12 cellular contexts compared by ENCODE assay signal in genomic region chr5:145246961-145247744, GRCh38.
DNase-seq lines count a peak whose midpoint lies in the region; ATAC-seq and TF ChIP-seq lines count a peak whose summit lies in the region.
"Had no signal": no experiment of that assay in that cellular context is flagged by ENCODE, and none has a peak within 500 bp of the region (broad histone marks: within the 10 kb centered on the region; RNA-seq: fewer than 3 reads in every experiment).

No MANE protein-coding gene starts in this region.

- no peaks in the 10 kb centered on the region for H3F3A ChIP-seq in PC-9 (ENCODE audit: insufficient read depth, low read depth)

- H3K4me1 ChIP-seq in PC-9 (replicated peaks; ENCODE audit: insufficient read depth): peaks cover 27% of the 10 kb centered on the region
- H3K4me1 ChIP-seq: adrenal gland had no signal

- POLR2A ChIA-PET in PC-9 (lab: Charles Lee; ENCODE audit: unreplicated experiment): no interaction called here

- H3K9me3 ChIP-seq in PC-9 (ENCODE audit: insufficient read depth, low read depth): no peaks in the 10 kb centered on the region
- H3K9me3 ChIP-seq: adrenal gland had no signal

- peak; percentile 5 for DNase-seq in AG09309 (ENCODE audit: low read depth)
- DNase-seq in PC-9: peak in 1 of 2 experiments; percentile 23
- DNase-seq in fibroblast of the conjunctiva (ENCODE audit: low read depth): peak; percentile 5
- no peak for DNase-seq in NCI-H2227 treated with DMSO at 0.1 percent for 48 hours (lab: John Stamatoyannopoulos, UW)
- DNase-seq in NCI-H2029 (lab: John Stamatoyannopoulos, UW): no peak
- no peak for DNase-seq in NCI-H226
- DNase-seq: activated CD4-positive, CD25-positive, alpha-beta regulatory T cell; adrenal gland; AML-193; DND-41 had no signal

- no peak overlapping the region for H3K4me3 ChIP-seq in AG09309 (ENCODE audit: control insufficient read depth, low read depth, low read length)
- no peak overlapping the region for H3K4me3 ChIP-seq in PC-9
- H3K4me3 ChIP-seq: adrenal gland had no signal

- peak overlapping the region; percentile 50 for H3K4me2 ChIP-seq in PC-9

- intact Hi-C loops in PC-9 (cut with micrococcal nuclease; ENCODE audit: unreplicated experiment): loop anchor here (2.0 kb wide), 1 partner anchor 284 kb away; no protein-coding TSS in a partner anchor

- ATAC-seq in GM19468 (IDR thresholded peaks at IDR 0.05; ENCODE audit: extremely low read depth, unreplicated experiment): peak; percentile 14
- no peak for ATAC-seq in HG02970 (IDR thresholded peaks at IDR 0.05; ENCODE audit: low FRiP score, unreplicated experiment)

- TF ChIP-seq CTCF in AG09309 (IDR thresholded peaks at IDR 0.05; ENCODE audit: control insufficient read depth, insufficient read depth, low read depth, low read length, missing control alignments) (no peak), PC-9 (conservative IDR thresholded peaks at IDR 0.05) (no peak)

- CTCF ChIA-PET in PC-9 (lab: Charles Lee): interaction anchor here (0.5 kb wide), 1 partner anchor 39 kb away, joined by 10 read pairs; no protein-coding TSS in a partner anchor

- H3K79me2 ChIP-seq in PC-9 (ENCODE audit: low read depth): no peaks in the 10 kb centered on the region

- no peaks in the 10 kb centered on the region for H3K9me2 ChIP-seq in PC-9 (ENCODE audit: insufficient read depth)

- H3K27ac ChIP-seq in PC-9: no peak overlapping the region
- H3K27ac ChIP-seq: adrenal gland had no signal

- H3K27me3 ChIP-seq in PC-9 (ENCODE audit: insufficient read depth, low read depth): no peaks in the 10 kb centered on the region
- H3K27me3 ChIP-seq: adrenal gland had no signal

- no peaks in the 10 kb centered on the region for H3K36me3 ChIP-seq in PC-9 (ENCODE audit: low read depth)
- H3K36me3 ChIP-seq: adrenal gland had no signal

- BruUV-seq in PC-9 (replicated peaks; lab: Mats Ljungman, UMichigan): no TSS peak

- H4K20me1 ChIP-seq in PC-9 (ENCODE audit: insufficient read depth): no peaks in the 10 kb centered on the region

- peak overlapping the region; percentile 64 for H2AFZ ChIP-seq in PC-9

Comparison
In these comparisons a context has a peak if more than half of its experiments do, and no peak if none do; other contexts are left out.
1. DNase-seq: peak in AG09309 (single experiment) and fibroblast of the conjunctiva (single experiment); none in NCI-H2227 treated with DMSO at 0.1 percent for 48 hours (single experiment), NCI-H2029 (single experiment) and NCI-H226 (single experiment).